11 cellular contexts compared by ENCODE assay signal in genomic region chr2:17822452-17823117, GRCh38. TPM values are rescaled to one million over a fixed set of nuclear protein-coding genes. Genes with fewer than 3 reads are reported as not detected.
DNase-seq lines count a peak whose midpoint lies in the region; ATAC-seq and TF ChIP-seq lines count a peak whose summit lies in the region.
"Had no signal": no experiment of that assay in that cellular context is flagged by ENCODE, and none has a peak within 500 bp of the region (broad histone marks: within the 10 kb centered on the region; RNA-seq: fewer than 3 reads in every experiment).

No MANE protein-coding gene starts in this region.

- H3K27ac Mint-ChIP-seq in neural crest cell (ENCODE audit: unreplicated experiment): no peak overlapping the region
- no peak overlapping the region for H3K27ac Mint-ChIP-seq in immature natural killer cell

- H3K9me3 Mint-ChIP-seq in neural crest cell (no peaks in the 10 kb centered on the region), immature natural killer cell (peaks cover 0 to 3% (median 0%) of the 10 kb centered on the region in 6 donors)

- H3K27me3 Mint-ChIP-seq in neural crest cell (ENCODE audit: low read depth) (peaks cover 8% of the 10 kb centered on the region), immature natural killer cell (ENCODE audit: low read depth in 3 of 3) (peaks cover 4 to 14% (median 5%) of the 10 kb centered on the region in 3 donors)

- no peak for DNase-seq in neural crest cell (ENCODE audit: low read depth, low spot score)
- no peak for DNase-seq in C1 segment of cervical spinal cord (lab: John Stamatoyannopoulos, UW)
- DNase-seq in immature natural killer cell: no peak
- DNase-seq in stimulated activated naive CD4-positive, alpha-beta T cell treated with Interleukin-2 at 50 U/mL for 16 hours (lab: John Stamatoyannopoulos, UW): no peak
- DNase-seq in dedifferentiated amniotic fluid mesenchymal stem cell (ENCODE audit: extremely low spot score): no peak

- H3K4me1 Mint-ChIP-seq in neural crest cell (peaks cover 25% of the 10 kb centered on the region), immature natural killer cell (no peaks in the 10 kb centered on the region)

- TF ChIP-seq CTCF in neural crest cell (conservative IDR thresholded peaks at IDR 0.05): no peak

- H3K36me3 Mint-ChIP-seq in neural crest cell (ENCODE audit: low read depth) (no peaks in the 10 kb centered on the region), immature natural killer cell (no peaks in the 10 kb centered on the region)

- peak; percentile 70 for ATAC-seq in GM18858 (IDR thresholded peaks at IDR 0.05; ENCODE audit: unreplicated experiment)
- ATAC-seq in GM21528 (IDR thresholded peaks at IDR 0.05; ENCODE audit: low FRiP score, unreplicated experiment): peak; percentile 58
- peak; percentile 47 for ATAC-seq in HG03469 (IDR thresholded peaks at IDR 0.05; ENCODE audit: unreplicated experiment)

- peak overlapping the region; percentile 31 for H3K4me3 Mint-ChIP-seq in neural crest cell
- no peak overlapping the region for H3K4me3 Mint-ChIP-seq in immature natural killer cell

RNA-seq across cellular contexts. Expression of gene MSGN1, which starts 6.3 kb away (rescaled TPM):
- total RNA-seq in neural crest cell: not detected in 2 replicates
- not detected for polyA plus RNA-seq in immature natural killer cell
- total RNA-seq: epithelial cell of proximal tubule, liver, suprapubic skin had no signal
- polyA plus RNA-seq: liver had no signal

RNA-seq across cellular contexts. Expression of gene KCNS3, which starts 55.9 kb away (rescaled TPM):
- total RNA-seq in neural crest cell: 1.4 and 2.7 TPM in 2 replicates
- not detected for polyA plus RNA-seq in immature natural killer cell
